Comparison of ENCODE assay signal across 18 cellular contexts in genomic region chr1:164930833-164931232, GRCh38.
DNase-seq lines count a peak whose midpoint lies in the region; ATAC-seq and TF ChIP-seq lines count a peak whose summit lies in the region.
"Had no signal": no experiment of that assay in that cellular context is flagged by ENCODE, and none has a peak within 500 bp of the region (broad histone marks: within the 10 kb centered on the region; RNA-seq: fewer than 3 reads in every experiment).

No MANE protein-coding gene starts in this region.

- TF ChIP-seq POLR2A in adrenal gland (IDR thresholded peaks at IDR 0.05) = no peak

- DNase-seq in Right ventricle myocardium inferior (ENCODE audit: missing footprints) = no peak
- DNase-seq in right atrium auricular region (ENCODE audit: low spot score) = no peak
- no peak for DNase-seq in left ventricle myocardium superior
- no peak for DNase-seq in cardiac septum (ENCODE audit: low spot score)
- no peak for DNase-seq in sciatic nerve (ENCODE audit: low spot score)
- DNase-seq in adrenal gland = no peak
- DNase-seq: AML-193; Caco-2; Calu3; CD4-positive, alpha-beta T cell; CD8-positive, alpha-beta T cell; DMS79 treated with DMSO at 0.1 percent for 48 hours; GF-D8 had no signal

- H3K27ac ChIP-seq in right atrium auricular region (no peak overlapping the region), adrenal gland (no peak overlapping the region)
- H3K27ac ChIP-seq: 22Rv1; A549; BLaER1 treated with 17β-estradiol and CSF1 and Interleukin-3, amounts not matched to agents 10 nM and 100 nM; C4-2B had no signal

- H3K27me3 ChIP-seq in right atrium auricular region (no peaks in the 10 kb centered on the region), adrenal gland (no peaks in the 10 kb centered on the region)
- H3K27me3 ChIP-seq: BLaER1 treated with 17β-estradiol and CSF1 and Interleukin-3, amounts not matched to agents 10 nM and 100 nM had no signal

- intact Hi-C loops in Right ventricle myocardium inferior (cut with DNase I) = no loop called here
- intact Hi-C loops in left ventricle myocardium superior (cut with micrococcal nuclease) = no loop called here
- intact Hi-C loops in cardiac septum (cut with DNase I) = loop anchor here (5.0 kb wide), 1 partner anchor 46 kb away; no protein-coding TSS in a partner anchor
- intact Hi-C loops in sciatic nerve (cut with DNase I) = no loop called here
- intact Hi-C loops in adrenal gland (cut with DNase I) = no loop called here

- ATAC-seq in Right ventricle myocardium inferior (peak; percentile 59), left ventricle myocardium superior (peak; percentile 59), sciatic nerve (peak; percentile 52), HG03469 (IDR thresholded peaks at IDR 0.05; ENCODE audit: unreplicated experiment) (no peak)
- ATAC-seq: CD8-positive, alpha-beta T cell had no signal

- TF ChIP-seq CTCF in right atrium auricular region (IDR thresholded peaks at IDR 0.05) (no peak), adrenal gland (IDR thresholded peaks at IDR 0.05) (no peak)

- WGBS in adrenal gland, 4 donors = 69 to 86% (median 82%) methylated on average over 1 of the region's 1 CpG

- H3K4me1 ChIP-seq in right atrium auricular region (no peaks in the 10 kb centered on the region), adrenal gland (replicated peaks in 1 of 2) (no peaks in the 10 kb centered on the region)
- H3K4me1 ChIP-seq: A549, Caco-2 had no signal

- H3K9me3 ChIP-seq in right atrium auricular region = no peaks in the 10 kb centered on the region
- no peaks in the 10 kb centered on the region for H3K9me3 ChIP-seq in adrenal gland (replicated peaks in 1 of 3)
- H3K9me3 ChIP-seq: A549; BLaER1 treated with 17β-estradiol and CSF1 and Interleukin-3, amounts not matched to agents 10 nM and 100 nM; Caco-2 had no signal

- H3K4me3 ChIP-seq in right atrium auricular region (no peak overlapping the region), adrenal gland (no peak overlapping the region)
- H3K4me3 ChIP-seq: A549; BLaER1 treated with 17β-estradiol and CSF1 and Interleukin-3, amounts not matched to agents 10 nM and 100 nM had no signal

- H3K36me3 ChIP-seq in right atrium auricular region (no peaks in the 10 kb centered on the region), adrenal gland (replicated peaks in 1 of 2) (no peaks in the 10 kb centered on the region)
- H3K36me3 ChIP-seq: BLaER1 treated with 17β-estradiol and CSF1 and Interleukin-3, amounts not matched to agents 10 nM and 100 nM had no signal
